12 cellular contexts compared by ENCODE assay signal in genomic region chr16:28918698-28919097, GRCh38. TPM values are rescaled to one million over a fixed set of nuclear protein-coding genes. Genes with fewer than 3 reads are reported as not detected.
"Had no signal": no experiment of that assay in that cellular context is flagged by ENCODE, and none has a peak within 500 bp of the region (broad histone marks: within the 10 kb centered on the region; RNA-seq: fewer than 3 reads in every experiment).

No MANE protein-coding gene starts in this region.

- H2AFZ ChIP-seq: GM23248, GM23338 had no signal

- H3K4me3 ChIP-seq: GM23248, GM23338, HAP-1 had no signal

- H3K9ac ChIP-seq: GM23248 had no signal

- FAIRE-seq: H1, H54 had no signal

- H3K9me3 ChIP-seq: HAP-1 had no signal

- DNase-seq: GM23248, GOT3, H7, H9, HCEC 1CT, HFFc6 had no signal

- ATAC-seq: GM23338, HCT116 had no signal

- H3K4me2 ChIP-seq: GM23338 had no signal

- H3K27ac ChIP-seq: GM23248 had no signal

- H3K4me1 ChIP-seq: HAP-1 had no signal

- H3K36me3 ChIP-seq: HAP-1 had no signal

RNA-seq across cellular contexts. Expression of gene CD19, which starts 13.1 kb away (rescaled TPM):
- total RNA-seq: GM23248, H4, HFFc6 had no signal
- polyA plus RNA-seq: GM23248 had no signal
